Comparison of ENCODE assay signal across 15 cellular contexts in the genomic region with DNA sequence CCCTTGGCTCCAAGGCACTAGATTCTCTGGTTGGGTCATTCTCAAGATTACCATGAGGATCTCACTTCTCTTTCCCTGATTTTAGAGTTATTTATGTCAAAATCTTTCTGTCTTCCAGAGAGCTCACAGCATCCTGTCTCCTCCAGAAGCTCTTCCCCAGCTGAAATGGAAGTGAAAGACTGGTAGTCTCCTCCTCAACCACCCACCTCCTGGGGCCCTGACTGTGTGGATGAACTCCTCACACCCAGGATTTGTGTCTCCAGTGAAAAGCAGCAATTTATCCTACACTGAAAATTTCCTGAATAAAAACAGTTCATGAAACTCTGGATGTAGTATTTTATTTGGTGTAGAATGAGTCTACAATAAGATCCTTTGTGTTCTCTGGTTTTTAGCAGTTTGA. TPM values are rescaled to one million over a fixed set of nuclear protein-coding genes. Genes with fewer than 3 reads are reported as not detected.
"Had no signal": no experiment of that assay in that cellular context is flagged by ENCODE, and none has a peak within 500 bp of the region (broad histone marks: within the 10 kb centered on the region; RNA-seq: fewer than 3 reads in every experiment).

No MANE protein-coding gene starts in this region.

- H3K27ac ChIP-seq: cardiac muscle cell, epithelial cell of prostate had no signal

- DNase-seq: activated B cell treated with CpG ODN at 0.5 μM for 24 hours; activated CD4-positive, alpha-beta T cell treated with anti-CD3 and anti-CD28 coated beads, Interleukin-2, amount 10 ng/mL, durations not matched to agents 7 days and 5 days; activated naive CD4-positive, alpha-beta T cell treated with anti-CD3 and anti-CD28 coated beads for 36 hours; activated T-cell treated with anti-CD3 and anti-CD28 coated beads for 4 hours; effector memory CD4-positive, alpha-beta T cell; glutamatergic neuron; mesenchymal stem cell; T-helper 2 cell had no signal

- H3K4me3 ChIP-seq: cardiac muscle cell, coronary artery had no signal

- H3K36me3 ChIP-seq: cardiac muscle cell had no signal

- H3K27me3 ChIP-seq: cardiac muscle cell had no signal

- FAIRE-seq: TTC549 had no signal

- ATAC-seq: activated T-helper 17 cell treated with anti-CD3 and anti-CD28 coated beads, Interleukin-2, amount 50 U/mL, for 72 hours; stimulated activated effector memory CD8-positive, alpha-beta T cell treated with anti-CD3 and anti-CD28 coated beads, Interleukin-12 subunit alpha, Interleukin-12 subunit beta, amount 100 ng/mL, for 72 hours had no signal

RNA-seq across cellular contexts. Expression of a gene that starts 12.0 kb away (rescaled TPM):
- total RNA-seq: activated B cell treated with CpG ODN at 0.5 μM for 24 hours; activated CD4-positive, alpha-beta T cell treated with anti-CD3 and anti-CD28 coated beads, Interleukin-2, amount 10 ng/mL, durations not matched to agents 7 days and 5 days; activated CD8-positive, alpha-beta memory T cell treated with anti-CD3 and anti-CD28 coated beads for 36 hours; activated naive CD4-positive, alpha-beta T cell treated with anti-CD3 and anti-CD28 coated beads for 36 hours; activated T-helper 17 cell treated with anti-CD3 and anti-CD28 coated beads, Interleukin-2, amount 50 U/mL, for 72 hours; cardiac muscle cell had no signal
- polyA plus RNA-seq: cardiac muscle cell had no signal
